9 cellular contexts compared by ENCODE assay signal in the genomic region with DNA sequence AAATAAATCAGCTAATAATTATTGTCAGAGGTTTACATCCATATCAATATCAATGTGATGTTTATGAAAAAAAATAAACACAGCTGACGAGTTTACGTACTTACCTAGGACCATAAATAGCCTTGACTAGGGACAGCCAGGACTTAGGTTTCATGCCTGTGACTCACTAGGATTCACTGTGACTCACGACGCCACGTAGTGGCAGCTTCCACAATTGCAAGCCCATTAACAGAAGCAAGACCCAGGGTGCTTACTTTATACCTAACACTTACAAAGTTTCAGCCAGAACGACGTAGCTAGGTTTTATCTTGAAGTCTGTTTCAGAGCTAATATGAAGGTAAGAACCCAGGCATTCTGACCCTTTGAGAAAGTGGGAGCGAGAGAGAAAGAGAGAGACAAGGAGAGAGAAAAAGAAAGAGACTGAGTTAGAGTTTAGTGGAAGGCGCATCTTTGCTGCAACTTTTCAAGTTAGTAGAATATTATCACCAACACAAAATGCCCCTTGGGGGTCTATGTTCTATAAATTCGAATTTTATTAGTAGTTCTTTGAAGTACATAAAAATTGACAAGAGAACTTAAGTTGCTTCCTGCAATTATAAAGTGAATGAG.
A peak's percentile ranks its signal among the peaks of the same experiment; 100 is the strongest.
DNase-seq lines count a peak whose midpoint lies in the region; ATAC-seq and TF ChIP-seq lines count a peak whose summit lies in the region.
"Had no signal": no experiment of that assay in that cellular context is flagged by ENCODE, and none has a peak within 500 bp of the region (broad histone marks: within the 10 kb centered on the region; RNA-seq: fewer than 3 reads in every experiment).

No MANE protein-coding gene starts in this region.

- in situ Hi-C loops in astrocyte of the cerebellum (cut with HindIII; ENCODE audit: low sequenced_read_pairs): no loop called here

- TF ChIP-seq CTCF in astrocyte of the cerebellum (IDR thresholded peaks at IDR 0.05; ENCODE audit: low read depth, low read length, missing control alignments) (peak; percentile 91), hepatocyte (IDR thresholded peaks at IDR 0.05; ENCODE audit: poor library complexity) (peak; percentile 75)

- H3K27me3 ChIP-seq in hepatocyte: no peaks in the 10 kb centered on the region
- H3K27me3 ChIP-seq: BLaER1 treated with 17β-estradiol and CSF1 and Interleukin-3, amounts not matched to agents 10 nM and 100 nM had no signal

- H3K4me3 ChIP-seq in astrocyte of the cerebellum (ENCODE audit: low read depth, low read length): no peak overlapping the region
- no peak overlapping the region for H3K4me3 ChIP-seq in hepatocyte
- H3K4me3 ChIP-seq: BLaER1 treated with 17β-estradiol and CSF1 and Interleukin-3, amounts not matched to agents 10 nM and 100 nM had no signal

- no peak overlapping the region for H3K27ac ChIP-seq in hepatocyte
- H3K27ac ChIP-seq: BLaER1 treated with 17β-estradiol and CSF1 and Interleukin-3, amounts not matched to agents 10 nM and 100 nM had no signal

- no peaks in the 10 kb centered on the region for H4K20me1 ChIP-seq in hepatocyte (ENCODE audit: insufficient read depth, poor library complexity, severe bottlenecking)
- H4K20me1 ChIP-seq: BLaER1 treated with 17β-estradiol and CSF1 and Interleukin-3, amounts not matched to agents 10 nM and 100 nM had no signal

- H3K9me3 ChIP-seq in hepatocyte (ENCODE audit: low read depth): no peaks in the 10 kb centered on the region
- H3K9me3 ChIP-seq: BLaER1 treated with 17β-estradiol and CSF1 and Interleukin-3, amounts not matched to agents 10 nM and 100 nM had no signal

- H3K9me2 ChIP-seq in hepatocyte (replicated peaks; ENCODE audit: insufficient read depth): no peaks in the 10 kb centered on the region

- ATAC-seq in HG02763 (IDR thresholded peaks at IDR 0.05; ENCODE audit: unreplicated experiment): peak; percentile 81

- DNase-seq in NCI-H524 (lab: John Stamatoyannopoulos, UW): peak; percentile 58 to 61
- no peak for DNase-seq in NCI-H524 treated with DMSO at 0.1 percent for 48 hours (lab: John Stamatoyannopoulos, UW)
- DNase-seq in NCI-H128 (lab: John Stamatoyannopoulos, UW; ENCODE audit: unreplicated experiment): peak; percentile 70
- peak; percentile 64 for DNase-seq in T-helper 9 cell
- DNase-seq in astrocyte of the cerebellum (ENCODE audit: low read depth): peak; percentile 86
- DNase-seq in hepatocyte (ENCODE audit: low spot score): peak; percentile 91
- DNase-seq in smooth muscle cell of the brain vasculature (ENCODE audit: low read depth, low spot score): peak; percentile 85

- no peak overlapping the region for H2AFZ ChIP-seq in hepatocyte

- H3K4me2 ChIP-seq in hepatocyte: no peak overlapping the region
- H3K4me2 ChIP-seq: BLaER1 treated with 17β-estradiol and CSF1 and Interleukin-3, amounts not matched to agents 10 nM and 100 nM had no signal

- no peaks in the 10 kb centered on the region for H3K4me1 ChIP-seq in hepatocyte (ENCODE audit: insufficient read depth)

- no peaks in the 10 kb centered on the region for H3K36me3 ChIP-seq in hepatocyte (replicated peaks; ENCODE audit: insufficient read depth, low read depth)
- H3K36me3 ChIP-seq: BLaER1 treated with 17β-estradiol and CSF1 and Interleukin-3, amounts not matched to agents 10 nM and 100 nM had no signal

- no peaks in the 10 kb centered on the region for H3K79me2 ChIP-seq in hepatocyte

- 15% methylated on average over 10 of the region's 10 CpGs for WGBS in hepatocyte (ENCODE audit: low lambda C conversion rate, missing lambda C conversion rate)
